Comparison of ENCODE assay signal across 1 cellular context in the genomic region with DNA sequence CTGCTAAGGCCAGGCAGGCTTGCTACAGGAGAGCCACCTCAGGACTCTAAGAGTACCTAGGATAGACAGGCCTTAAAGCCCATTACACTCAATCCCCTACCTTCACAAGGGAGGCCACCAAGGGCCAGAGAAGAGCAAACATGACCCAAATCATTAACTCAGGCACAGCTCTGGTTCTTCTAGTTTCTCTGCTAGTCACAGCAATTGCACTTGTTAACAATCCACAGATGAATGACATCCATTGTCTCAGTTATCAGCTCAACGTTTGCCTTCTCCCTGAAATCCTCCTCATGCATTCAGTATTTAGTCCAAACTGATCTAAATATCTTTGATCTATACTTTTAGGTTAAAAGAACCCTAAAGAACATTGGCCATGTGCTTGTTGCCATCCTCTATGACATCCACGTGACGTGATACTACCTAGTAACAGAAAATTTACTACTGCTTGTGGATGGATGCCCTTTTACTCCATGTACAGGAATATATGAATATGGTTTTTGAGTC.
TF ChIP-seq lines count a peak whose summit lies in the region.

No MANE protein-coding gene starts in this region.

TF ChIP-seq in GM12878, 131 proteins besides CTCF, POLR2A, EP300 and RAD21 (continued from another document):
- TF ChIP-seq ZNF592 (IDR thresholded peaks at IDR 0.05) (no peak), MYC (IDR thresholded peaks at IDR 0.05; ENCODE audit: insufficient read depth, insufficient read length, insufficient replicate concordance, low read length, severe bottlenecking) (no peak), RELB (IDR thresholded peaks at IDR 0.05; ENCODE audit: low read depth) (no peak), NFYA (IDR thresholded peaks at IDR 0.05; ENCODE audit: borderline replicate concordance, low read depth, low read length) (no peak), TCF12 (IDR thresholded peaks at IDR 0.05; ENCODE audit: low read depth, low read length) (no peak), SMARCA5 (IDR thresholded peaks at IDR 0.05) (no peak), SPI1 (IDR thresholded peaks at IDR 0.05; ENCODE audit: borderline replicate concordance, insufficient read depth, low read depth, low read length) (no peak), GABPA (IDR thresholded peaks at IDR 0.05; ENCODE audit: low read depth) (no peak), ELK1 (IDR thresholded peaks at IDR 0.05; ENCODE audit: low read depth, low read length) (no peak), ZBED1 (IDR thresholded peaks at IDR 0.05; ENCODE audit: borderline replicate concordance) (no peak), RB1 (IDR thresholded peaks at IDR 0.05; ENCODE audit: borderline replicate concordance) (no peak), ZNF274 (IDR thresholded peaks at IDR 0.05; ENCODE audit: insufficient read depth, insufficient read length) (no peak), RUNX3 (IDR thresholded peaks at IDR 0.05; ENCODE audit: low read length) (no peak), USF2 (IDR thresholded peaks at IDR 0.05; ENCODE audit: borderline replicate concordance, low read depth, low read length) (no peak), GATAD2B (conservative IDR thresholded peaks at IDR 0.05; ENCODE audit: low read depth) (no peak)
- TF ChIP-seq, protein P1, sequence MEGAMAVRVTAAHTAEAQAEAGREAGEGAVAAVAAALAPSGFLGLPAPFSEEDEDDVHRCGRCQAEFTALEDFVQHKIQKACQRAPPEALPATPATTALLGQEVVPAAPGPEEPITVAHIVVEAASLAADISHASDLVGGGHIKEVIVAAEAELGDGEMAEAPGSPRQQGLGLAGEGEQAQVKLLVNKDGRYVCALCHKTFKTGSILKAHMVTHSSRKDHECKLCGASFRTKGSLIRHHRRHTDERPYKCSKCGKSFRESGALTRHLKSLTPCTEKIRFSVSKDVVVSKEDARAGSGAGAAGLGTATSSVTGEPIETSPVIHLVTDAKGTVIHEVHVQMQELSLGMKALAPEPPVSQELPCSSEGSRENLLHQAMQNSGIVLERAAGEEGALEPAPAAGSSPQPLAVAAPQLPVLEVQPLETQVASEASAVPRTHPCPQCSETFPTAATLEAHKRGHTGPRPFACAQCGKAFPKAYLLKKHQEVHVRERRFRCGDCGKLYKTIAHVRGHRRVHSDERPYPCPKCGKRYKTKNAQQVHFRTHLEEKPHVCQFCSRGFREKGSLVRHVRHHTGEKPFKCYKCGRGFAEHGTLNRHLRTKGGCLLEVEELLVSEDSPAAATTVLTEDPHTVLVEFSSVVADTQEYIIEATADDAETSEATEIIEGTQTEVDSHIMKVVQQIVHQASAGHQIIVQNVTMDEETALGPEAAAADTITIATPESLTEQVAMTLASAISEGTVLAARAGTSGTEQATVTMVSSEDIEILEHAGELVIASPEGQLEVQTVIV (IDR thresholded peaks at IDR 0.05; ENCODE audit: borderline replicate concordance, partially characterized antibody): no peak
- TF ChIP-seq, protein P2, sequence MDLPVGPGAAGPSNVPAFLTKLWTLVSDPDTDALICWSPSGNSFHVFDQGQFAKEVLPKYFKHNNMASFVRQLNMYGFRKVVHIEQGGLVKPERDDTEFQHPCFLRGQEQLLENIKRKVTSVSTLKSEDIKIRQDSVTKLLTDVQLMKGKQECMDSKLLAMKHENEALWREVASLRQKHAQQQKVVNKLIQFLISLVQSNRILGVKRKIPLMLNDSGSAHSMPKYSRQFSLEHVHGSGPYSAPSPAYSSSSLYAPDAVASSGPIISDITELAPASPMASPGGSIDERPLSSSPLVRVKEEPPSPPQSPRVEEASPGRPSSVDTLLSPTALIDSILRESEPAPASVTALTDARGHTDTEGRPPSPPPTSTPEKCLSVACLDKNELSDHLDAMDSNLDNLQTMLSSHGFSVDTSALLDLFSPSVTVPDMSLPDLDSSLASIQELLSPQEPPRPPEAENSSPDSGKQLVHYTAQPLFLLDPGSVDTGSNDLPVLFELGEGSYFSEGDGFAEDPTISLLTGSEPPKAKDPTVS (IDR thresholded peaks at IDR 0.05; ENCODE audit: low read depth, low read length): no peak
